11 cellular contexts compared by ENCODE assay signal in the genomic region with DNA sequence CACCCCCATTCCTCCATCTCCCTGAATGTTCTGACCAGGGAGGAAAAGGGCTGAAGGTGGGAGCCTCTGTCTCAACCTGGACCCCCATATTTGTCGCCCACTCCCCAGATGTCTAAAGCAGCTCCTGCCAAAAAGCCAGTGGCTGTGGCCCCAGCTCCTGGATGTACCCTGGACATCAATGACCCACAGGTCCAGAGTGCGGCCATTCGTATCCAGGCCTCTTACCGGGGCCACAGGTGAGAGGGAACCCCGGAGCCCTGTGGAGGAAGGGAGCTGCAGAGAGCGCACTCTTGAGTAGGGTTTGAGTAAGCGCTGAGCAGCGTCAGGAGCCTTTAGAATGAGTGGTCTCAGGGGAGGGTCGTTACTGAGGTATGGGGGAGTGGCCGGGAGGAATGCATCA. TPM values are rescaled to one million over a fixed set of nuclear protein-coding genes. Genes with fewer than 3 reads are reported as not detected.
DNase-seq lines count a peak whose midpoint lies in the region; ATAC-seq and TF ChIP-seq lines count a peak whose summit lies in the region.
"Had no signal": no experiment of that assay in that cellular context is flagged by ENCODE, and none has a peak within 500 bp of the region (broad histone marks: within the 10 kb centered on the region; RNA-seq: fewer than 3 reads in every experiment).

No MANE protein-coding gene starts in this region.

- DNase-seq in heart left ventricle, result no peak
- DNase-seq in Right ventricle myocardium inferior (ENCODE audit: missing footprints), result no peak
- DNase-seq in activated T-helper 1 cell treated with anti-CD3 and anti-CD28 coated beads, Interleukin-12 subunit alpha, Interleukin-12 subunit beta, Interleukin-2, Interleukin-4 antibody, amounts not matched to agents 30 ng/mL and 10 ng/mL and 1 ng/mL, durations not matched to agents 14 hours and 24 hours and 36 hours (ENCODE audit: low spot score), result no peak
- no peak for DNase-seq in mesothelial cell of epicardium (ENCODE audit: low spot score in 2 of 2, unreplicated experiment in 2 of 2)
- DNase-seq in transverse colon, result no peak
- DNase-seq in stimulated activated CD8-positive, alpha-beta memory T cell treated with anti-CD3 and anti-CD28 coated beads, Interleukin-4, amount 100 ng/mL, for 48 hours, result no peak
- no peak for DNase-seq in GM19238 (ENCODE audit: insufficient read length, low spot score)
- DNase-seq: left lung had no signal

- TF ChIP-seq EP300 in transverse colon (IDR thresholded peaks at IDR 0.05; ENCODE audit: low read depth), result no peak

- H3K27ac ChIP-seq in heart left ventricle (peak overlapping the region in 7 of 12 donors; percentile 17 to 100 (median 61)), transverse colon (peak overlapping the region; percentile 87 to 99 (median 95))
- H3K27ac ChIP-seq: breast epithelium, left lung had no signal

- H3K4me1 Mint-ChIP-seq in activated T-helper 1 cell treated with anti-CD3 and anti-CD28 coated beads, Interleukin-12 subunit alpha, Interleukin-12 subunit beta, Interleukin-2, Interleukin-4 antibody, amounts not matched to agents 30 ng/mL and 10 ng/mL and 1 ng/mL, durations not matched to agents 14 hours and 24 hours and 36 hours (ENCODE audit: low read depth), result peaks cover 28% of the 10 kb centered on the region
- H3K4me1 Mint-ChIP-seq in mesothelial cell of epicardium, result peaks cover 41% of the 10 kb centered on the region

- ATAC-seq in heart left ventricle (no peak), Right ventricle myocardium inferior (no peak), GM21737 (IDR thresholded peaks at IDR 0.05; ENCODE audit: unreplicated experiment) (no peak)
- ATAC-seq: left lung had no signal

- peaks cover 42% of the 10 kb centered on the region for H3K27me3 Mint-ChIP-seq in activated T-helper 1 cell treated with anti-CD3 and anti-CD28 coated beads, Interleukin-12 subunit alpha, Interleukin-12 subunit beta, Interleukin-2, Interleukin-4 antibody, amounts not matched to agents 30 ng/mL and 10 ng/mL and 1 ng/mL, durations not matched to agents 14 hours and 24 hours and 36 hours (ENCODE audit: insufficient read depth)
- peaks cover 73% of the 10 kb centered on the region for H3K27me3 Mint-ChIP-seq in mesothelial cell of epicardium (ENCODE audit: low read depth)

- no peak for TF ChIP-seq CTCF in heart left ventricle (IDR thresholded peaks at IDR 0.05)
- no peak for TF ChIP-seq CTCF in mesothelial cell of epicardium (IDR thresholded peaks at IDR 0.05; ENCODE audit: unreplicated experiment)
- no peak for TF ChIP-seq CTCF in transverse colon (IDR thresholded peaks at IDR 0.05)

- peak overlapping the region; percentile 56 for H3K4me3 Mint-ChIP-seq in activated T-helper 1 cell treated with anti-CD3 and anti-CD28 coated beads, Interleukin-12 subunit alpha, Interleukin-12 subunit beta, Interleukin-2, Interleukin-4 antibody, amounts not matched to agents 30 ng/mL and 10 ng/mL and 1 ng/mL, durations not matched to agents 14 hours and 24 hours and 36 hours
- H3K4me3 Mint-ChIP-seq in mesothelial cell of epicardium, result peak overlapping the region; percentile 51

- peaks cover 0 to 41% (median 0%) of the 10 kb centered on the region in 9 donors for H3K27me3 ChIP-seq in heart left ventricle
- peaks cover 46% of the 10 kb centered on the region for H3K27me3 ChIP-seq in transverse colon
- H3K27me3 ChIP-seq: breast epithelium had no signal

- H3K27ac Mint-ChIP-seq in activated T-helper 1 cell treated with anti-CD3 and anti-CD28 coated beads, Interleukin-12 subunit alpha, Interleukin-12 subunit beta, Interleukin-2, Interleukin-4 antibody, amounts not matched to agents 30 ng/mL and 10 ng/mL and 1 ng/mL, durations not matched to agents 14 hours and 24 hours and 36 hours, result no peak overlapping the region
- H3K27ac Mint-ChIP-seq in mesothelial cell of epicardium, result no peak overlapping the region

- intact Hi-C loops in heart left ventricle (cut with DNase I), result loop anchor here in 1 of 10 donors (5.0 kb wide), 1 partner anchor 36 kb away; no protein-coding TSS in a partner anchor
- intact Hi-C loops in Right ventricle myocardium inferior (cut with DNase I), result loop anchor here (2.0 kb wide), 1 partner anchor 33 kb away; no protein-coding TSS in a partner anchor
- intact Hi-C loops in activated T-helper 1 cell treated with anti-CD3 and anti-CD28 coated beads, Interleukin-12 subunit alpha, Interleukin-12 subunit beta, Interleukin-2, Interleukin-4 antibody, amounts not matched to agents 30 ng/mL and 10 ng/mL and 1 ng/mL, durations not matched to agents 14 hours and 24 hours and 36 hours (cut with micrococcal nuclease), result loop anchor here (5.0 kb wide), 2 partner anchors 599 to 1209 kb away; no protein-coding TSS in a partner anchor
- intact Hi-C loops in transverse colon (cut with DNase I; ENCODE audit: low total_unique reads), result no loop called here

- no peak for TF ChIP-seq POLR2A in heart left ventricle (IDR thresholded peaks at IDR 0.05)
- TF ChIP-seq POLR2A in transverse colon (IDR thresholded peaks at IDR 0.05), result no peak

- H3K4me3 ChIP-seq in heart left ventricle (no peak overlapping the region), transverse colon (no peak overlapping the region)
- H3K4me3 ChIP-seq: GM12878 had no signal

- H3K9me3 ChIP-seq in heart left ventricle (no peaks in the 10 kb centered on the region), transverse colon (no peaks in the 10 kb centered on the region)
- H3K9me3 ChIP-seq: breast epithelium, left lung had no signal

- no peaks in the 10 kb centered on the region for H3K9me3 Mint-ChIP-seq in activated T-helper 1 cell treated with anti-CD3 and anti-CD28 coated beads, Interleukin-12 subunit alpha, Interleukin-12 subunit beta, Interleukin-2, Interleukin-4 antibody, amounts not matched to agents 30 ng/mL and 10 ng/mL and 1 ng/mL, durations not matched to agents 14 hours and 24 hours and 36 hours
- no peaks in the 10 kb centered on the region for H3K9me3 Mint-ChIP-seq in mesothelial cell of epicardium

- 60 to 74% (median 68%) methylated on average over 10 of the region's 10 CpGs for WGBS in heart left ventricle, 4 donors
- 56% methylated on average over 10 of the region's 10 CpGs; no CpG with 5 or more reads in 1 of the 2 donors for whole genome bisulfite sequencing in transverse colon (ENCODE audit: low coverage in 1 of 2), 2 donors

- H3K4me1 ChIP-seq in heart left ventricle, result peaks cover 0 to 60% (median 37%) of the 10 kb centered on the region in 12 donors
- peaks cover 12 to 36% (median 26%) of the 10 kb centered on the region in 4 donors for H3K4me1 ChIP-seq in transverse colon

- in situ Hi-C loops in transverse colon (cut with MboI; ENCODE audit: low pct_ligation_motif_present in 1 of 4, low pct_unique_long_range_greater_than_20kb in 1 of 4, low sequenced_read_pairs in 3 of 4), result no loop called here

- H3K36me3 ChIP-seq in heart left ventricle (peaks cover 0 to 10% (median 0%) of the 10 kb centered on the region in 9 donors), transverse colon (no peaks in the 10 kb centered on the region)
- H3K36me3 ChIP-seq: breast epithelium had no signal

- H3K36me3 Mint-ChIP-seq in activated T-helper 1 cell treated with anti-CD3 and anti-CD28 coated beads, Interleukin-12 subunit alpha, Interleukin-12 subunit beta, Interleukin-2, Interleukin-4 antibody, amounts not matched to agents 30 ng/mL and 10 ng/mL and 1 ng/mL, durations not matched to agents 14 hours and 24 hours and 36 hours (ENCODE audit: low read depth), result peaks cover 3% of the 10 kb centered on the region
- no peaks in the 10 kb centered on the region for H3K36me3 Mint-ChIP-seq in mesothelial cell of epicardium

RNA-seq across cellular contexts. Expression of a gene that starts 2.4 kb away (rescaled TPM):
- total RNA-seq in heart left ventricle (10 to 100 TPM; 15.8 to 31.6 (median 20.1) TPM), Right ventricle myocardium inferior (22.9 TPM), mesothelial cell of epicardium (34.5 to 37.3 TPM (median 36.0 TPM) in 3 replicates), transverse colon (10 to 100 TPM; 25.1 to 41.1 (median 36.4) TPM)
- 10 to 100 TPM; 18.2 to 35.5 TPM for polyA plus RNA-seq in heart left ventricle
- 41.3 and 50.3 TPM in 2 replicates for total RNA-seq in activated T-helper 1 cell treated with anti-CD3 and anti-CD28 coated beads, Interleukin-12 subunit alpha, Interleukin-12 subunit beta, Interleukin-2, Interleukin-4 antibody, amounts not matched to agents 30 ng/mL and 10 ng/mL and 1 ng/mL, durations not matched to agents 14 hours and 24 hours and 36 hours

RNA-seq across cellular contexts. Expression of a gene that starts 18.0 kb away (rescaled TPM):
- total RNA-seq in heart left ventricle (under 1 TPM in 1 of 9 donors, not detected in 8; 0.10 TPM), Right ventricle myocardium inferior (not detected), mesothelial cell of epicardium (0.98 to 1.4 TPM (median 1.1 TPM) in 3 replicates), transverse colon (not detected)
- polyA plus RNA-seq in heart left ventricle, result under 1 TPM; 0.03 to 0.08 TPM
- 0.08 TPM in 1 of 2 replicates, not detected in the other for total RNA-seq in activated T-helper 1 cell treated with anti-CD3 and anti-CD28 coated beads, Interleukin-12 subunit alpha, Interleukin-12 subunit beta, Interleukin-2, Interleukin-4 antibody, amounts not matched to agents 30 ng/mL and 10 ng/mL and 1 ng/mL, durations not matched to agents 14 hours and 24 hours and 36 hours
- total RNA-seq: GM12878, left lung had no signal

RNA-seq across cellular contexts. Expression of a gene that starts 47.4 kb away (rescaled TPM):
- total RNA-seq in heart left ventricle, result 100 to 1,000 TPM in 6 of 9 donors, 10 to 100 TPM in 3; 77.9 to 196 (median 138) TPM
- polyA plus RNA-seq in heart left ventricle, result 100 to 1,000 TPM in 1 of 2 donors, 10 to 100 TPM in 1; 74.1 to 209 TPM
- total RNA-seq in Right ventricle myocardium inferior, result 92.2 TPM
- 41.3 and 43.4 TPM in 2 replicates for total RNA-seq in activated T-helper 1 cell treated with anti-CD3 and anti-CD28 coated beads, Interleukin-12 subunit alpha, Interleukin-12 subunit beta, Interleukin-2, Interleukin-4 antibody, amounts not matched to agents 30 ng/mL and 10 ng/mL and 1 ng/mL, durations not matched to agents 14 hours and 24 hours and 36 hours
- total RNA-seq in mesothelial cell of epicardium, result 78.1 to 81.0 TPM (median 78.5 TPM) in 3 replicates
- 10 to 100 TPM; 21.1 to 58.2 (median 52.1) TPM for total RNA-seq in transverse colon

RNA-seq across cellular contexts. Expression of a gene that starts 47.6 kb away (rescaled TPM):
- 1 to 10 TPM in 8 of 9 donors, under 1 TPM in 1; 0.65 to 4.7 (median 2.3) TPM for total RNA-seq in heart left ventricle
- polyA plus RNA-seq in heart left ventricle, result 10 to 100 TPM in 1 of 2 donors, 1 to 10 TPM in 1; 2.2 to 10.2 TPM
- 2.7 TPM for total RNA-seq in Right ventricle myocardium inferior
- total RNA-seq in activated T-helper 1 cell treated with anti-CD3 and anti-CD28 coated beads, Interleukin-12 subunit alpha, Interleukin-12 subunit beta, Interleukin-2, Interleukin-4 antibody, amounts not matched to agents 30 ng/mL and 10 ng/mL and 1 ng/mL, durations not matched to agents 14 hours and 24 hours and 36 hours, result 2.9 and 3.3 TPM in 2 replicates
- 3.6 to 4.0 TPM (median 3.7 TPM) in 3 replicates for total RNA-seq in mesothelial cell of epicardium
- 1 to 10 TPM in 3 of 4 donors, not detected in 1; 1.1 to 4.4 (median 1.2) TPM for total RNA-seq in transverse colon
